In the genomic region with DNA sequence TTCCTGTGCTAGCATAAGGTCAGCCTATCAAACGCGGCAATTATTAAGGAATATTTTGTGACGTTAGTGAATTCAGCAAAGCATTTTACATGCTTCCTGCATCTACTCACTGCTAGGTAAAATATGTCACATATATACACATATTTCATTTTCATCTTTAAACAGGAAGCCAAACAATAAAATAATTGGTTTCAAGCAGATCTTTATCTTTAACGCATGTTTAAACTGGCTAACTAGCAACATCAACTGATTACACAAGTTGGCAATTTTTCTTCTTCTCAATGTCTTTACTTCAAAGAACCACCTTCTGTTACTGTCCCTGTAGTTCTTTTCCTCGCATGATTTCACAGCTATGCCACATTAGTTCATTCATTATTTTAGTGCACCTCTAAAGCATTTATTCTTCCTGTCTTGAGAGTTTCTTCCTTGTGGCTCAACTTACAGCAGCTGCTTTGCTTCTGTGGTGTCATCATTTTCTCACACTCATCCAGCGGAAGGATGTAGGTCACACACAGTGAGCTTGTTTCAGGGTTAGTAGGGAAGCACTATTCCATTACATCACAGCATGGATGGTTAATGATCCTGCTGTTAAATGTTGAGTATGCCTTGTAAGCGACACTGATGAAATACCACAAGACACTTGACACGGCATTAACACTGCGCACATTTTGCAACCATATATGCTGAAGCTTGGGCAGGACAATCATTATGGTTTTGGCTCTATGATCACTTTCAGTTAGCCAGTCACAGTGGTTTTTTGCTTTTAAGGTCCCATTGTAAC, we compare ENCODE assay signal across 20 cellular contexts. TPM values are rescaled to one million over a fixed set of nuclear protein-coding genes. Genes with fewer than 3 reads are reported as not detected.
DNase-seq lines count a peak whose midpoint lies in the region; ATAC-seq, FAIRE-seq and TF ChIP-seq lines count a peak whose summit lies in the region.
"Had no signal": no experiment of that assay in that cellular context is flagged by ENCODE, and none has a peak within 500 bp of the region (broad histone marks: within the 10 kb centered on the region; RNA-seq: fewer than 3 reads in every experiment).

No MANE protein-coding gene starts in this region.

- no peak overlapping the region for H2BK12ac ChIP-seq in H1 (ENCODE audit: low read depth, low read length)

- H3K79me1 ChIP-seq in H1 (ENCODE audit: low read depth, low read length): no peaks in the 10 kb centered on the region

- H3K4me3 ChIP-seq in H1 (ENCODE audit: extremely low read depth in 1 of 4, insufficient read depth in 2 of 4, low read depth in 3 of 4, low read length in 4 of 4) (no peak overlapping the region), neural progenitor cell (no peak overlapping the region), H7 (ENCODE audit: insufficient read depth, low read depth, low read length) (no peak overlapping the region)
- H3K4me3 ChIP-seq: heart left ventricle, tibial artery had no signal

- peaks cover 2% of the 10 kb centered on the region for H3F3A ChIP-seq in neural progenitor cell (ENCODE audit: low read depth)

- TF ChIP-seq EP300 in H1 (IDR thresholded peaks at IDR 0.05; ENCODE audit: borderline replicate concordance in 1 of 2, low read depth in 2 of 2, low read length in 2 of 2): no peak

- H3K9ac ChIP-seq in H1 (replicated peaks in 1 of 4; ENCODE audit: extremely low read depth in 1 of 4, low read depth in 3 of 4, low read length in 3 of 4) (no peak overlapping the region), neural progenitor cell (no peak overlapping the region)

- no peak overlapping the region for H2BK120ac ChIP-seq in H1 (replicated peaks; ENCODE audit: low read depth, low read length)

- peak overlapping the region; percentile 6 for H3K27ac Mint-ChIP-seq in neural progenitor cell
- H3K27ac Mint-ChIP-seq: activated CD4-positive, alpha-beta T cell treated with anti-CD3 and anti-CD28 coated beads, Interleukin-2, amount 10 ng/mL, durations not matched to agents 7 days and 5 days; CD14-positive monocyte had no signal

- no peak for ATAC-seq in HG02981 (IDR thresholded peaks at IDR 0.05; ENCODE audit: unreplicated experiment)
- no peak for ATAC-seq in HG02970 (IDR thresholded peaks at IDR 0.05; ENCODE audit: low FRiP score, unreplicated experiment)
- ATAC-seq: activated T-cell treated with anti-CD3 and anti-CD28 coated beads, Interleukin-2, amount 50 U/mL, for 4 hours; left lobe of liver had no signal

- no peak for TF ChIP-seq RAD21 in H1 (IDR thresholded peaks at IDR 0.05 in 1 of 2, conservative IDR thresholded peaks at IDR 0.05 in 1 of 2; ENCODE audit: low read depth in 2 of 2, low read length in 2 of 2)

- H3K9me3 ChIP-seq in H1 (ENCODE audit: insufficient read depth in 2 of 2, low read depth in 1 of 2, low read length in 1 of 2) (no peaks in the 10 kb centered on the region), neural progenitor cell (ENCODE audit: low read depth) (no peaks in the 10 kb centered on the region)
- H3K9me3 ChIP-seq: heart left ventricle, tibial artery had no signal

- no peaks in the 10 kb centered on the region for H3K27me3 Mint-ChIP-seq in neural progenitor cell (ENCODE audit: insufficient read depth, low read depth)
- H3K27me3 Mint-ChIP-seq: activated CD4-positive, alpha-beta T cell treated with anti-CD3 and anti-CD28 coated beads, Interleukin-2, amount 10 ng/mL, durations not matched to agents 7 days and 5 days had no signal

- no peak overlapping the region for H2AK5ac ChIP-seq in H1 (ENCODE audit: low read depth, low read length)

- H3K79me2 ChIP-seq in H1 (ENCODE audit: control insufficient read depth in 1 of 2, insufficient read depth in 2 of 2, low read length in 2 of 2) (no peaks in the 10 kb centered on the region), neural progenitor cell (ENCODE audit: low read depth) (no peaks in the 10 kb centered on the region)

- H2BK20ac ChIP-seq in H1 (ENCODE audit: low read length): no peak overlapping the region

- no peak overlapping the region for H3K4me3 Mint-ChIP-seq in neural progenitor cell
- H3K4me3 Mint-ChIP-seq: activated CD4-positive, alpha-beta T cell treated with anti-CD3 and anti-CD28 coated beads, Interleukin-2, amount 10 ng/mL, durations not matched to agents 7 days and 5 days; activated T-cell treated with anti-CD3 and anti-CD28 coated beads, Interleukin-2, amount 50 U/mL, for 4 hours; CD14-positive monocyte had no signal

- H3K27ac ChIP-seq in H1 (ENCODE audit: low read depth, low read length): no peak overlapping the region
- H3K27ac ChIP-seq in neural progenitor cell: no peak overlapping the region
- H3K27ac ChIP-seq: heart left ventricle, tibial artery had no signal

- H3K4me1 ChIP-seq in H1 (replicated peaks in 1 of 4; ENCODE audit: control insufficient read depth in 3 of 4, insufficient read depth in 4 of 4, low read length in 3 of 4) (peaks cover 0 to 4% (median 0%) of the 10 kb centered on the region in 4 experiments; a peak in 2 of 7 replicates), neural progenitor cell (peaks cover 12% of the 10 kb centered on the region)
- H3K4me1 ChIP-seq: heart left ventricle, tibial artery had no signal

- CTCF ChIA-PET in HEK293T (lab: Yijun Ruan, JAX): interaction anchor here (0.6 kb wide), 1 partner anchor 139 kb away, joined by 3 read pairs; no protein-coding TSS in a partner anchor
- CTCF ChIA-PET in H1 (lab: Charles Lee; ENCODE audit: partially characterized antibody): interaction anchor here (0.6 to 1.1 kb wide), 3 partner anchors 40 to 585 kb away, joined by 3 to 5 read pairs (median 4); no protein-coding TSS in a partner anchor

- no peak overlapping the region for H3K56ac ChIP-seq in H1 (replicated peaks; ENCODE audit: insufficient read length, low read depth, low read length)

- H3K23me2 ChIP-seq in H1 (ENCODE audit: low read depth, low read length): no peaks in the 10 kb centered on the region

- TF ChIP-seq CTCF in H1 (IDR thresholded peaks at IDR 0.05; ENCODE audit: control extremely low read depth in 1 of 3, insufficient read depth in 1 of 3, low read depth in 1 of 3, low read length in 3 of 3) (no peak), neural progenitor cell (IDR thresholded peaks at IDR 0.05) (no peak)

- H3K14ac ChIP-seq in H1 (ENCODE audit: insufficient read length): no peak overlapping the region

- FAIRE-seq in H1 (lab: Jason Lieb, UNC): no peak
- FAIRE-seq: colon had no signal

- H4K20me1 ChIP-seq in H1 (replicated peaks in 1 of 2; ENCODE audit: control insufficient read depth in 1 of 2, insufficient read depth in 2 of 2, low read length in 2 of 2) (no peaks in the 10 kb centered on the region), neural progenitor cell (ENCODE audit: low read depth) (no peaks in the 10 kb centered on the region)

- no peak overlapping the region for H2BK5ac ChIP-seq in H1 (ENCODE audit: low read depth, low read length)

- no peaks in the 10 kb centered on the region for H3K9me3 Mint-ChIP-seq in neural progenitor cell
- H3K9me3 Mint-ChIP-seq: activated CD4-positive, alpha-beta T cell treated with anti-CD3 and anti-CD28 coated beads, Interleukin-2, amount 10 ng/mL, durations not matched to agents 7 days and 5 days; activated T-cell treated with anti-CD3 and anti-CD28 coated beads, Interleukin-2, amount 50 U/mL, for 4 hours had no signal

- H3K36me3 Mint-ChIP-seq in neural progenitor cell: no peaks in the 10 kb centered on the region
- H3K36me3 Mint-ChIP-seq: CD14-positive monocyte had no signal

- H3K27me3 ChIP-seq in H1 (replicated peaks in 1 of 4; ENCODE audit: control insufficient read depth in 3 of 4, extremely low read depth in 1 of 4, insufficient read depth in 3 of 4, low read length in 3 of 4): no peaks in the 10 kb centered on the region
- H3K27me3 ChIP-seq in neural progenitor cell: no peaks in the 10 kb centered on the region
- H3K27me3 ChIP-seq in H7 (ENCODE audit: control insufficient read depth, insufficient read depth, low read length): no peaks in the 10 kb centered on the region
- H3K27me3 ChIP-seq: heart left ventricle, tibial artery had no signal

- no peak overlapping the region for H4K91ac ChIP-seq in H1 (replicated peaks; ENCODE audit: insufficient read length, low read length)

- H3K18ac ChIP-seq in H1 (ENCODE audit: extremely low read depth, low read length): no peak overlapping the region

- 96% methylated on average over 9 of the region's 9 CpGs; no CpG with 5 or more reads in 1 of the 2 experiments for WGBS in H1 (ENCODE audit: extremely low coverage in 1 of 2, insufficient coverage in 1 of 2, insufficient read length in 1 of 2, insufficient replicate concordance in 2 of 2, low coverage in 1 of 2, low lambda C conversion rate in 2 of 2, missing lambda C conversion rate in 1 of 2), 2 experiments

- no peaks in the 10 kb centered on the region for H3K36me3 ChIP-seq in H1 (ENCODE audit: control insufficient read depth in 2 of 4, insufficient read depth in 4 of 4, low read length in 3 of 4)
- H3K36me3 ChIP-seq in neural progenitor cell: no peaks in the 10 kb centered on the region
- no peaks in the 10 kb centered on the region for H3K36me3 ChIP-seq in H7 (replicated peaks; ENCODE audit: control insufficient read depth, insufficient read depth, low read length)
- H3K36me3 ChIP-seq: heart left ventricle, tibial artery had no signal

- H3K4me1 Mint-ChIP-seq in neural progenitor cell: peaks cover 23% of the 10 kb centered on the region
- H3K4me1 Mint-ChIP-seq: activated CD4-positive, alpha-beta T cell treated with anti-CD3 and anti-CD28 coated beads, Interleukin-2, amount 10 ng/mL, durations not matched to agents 7 days and 5 days; CD14-positive monocyte had no signal

- DNase-seq in HEK293T (ENCODE audit: extremely low spot score): peak; percentile 31
- DNase-seq in NCI-H510A (lab: John Stamatoyannopoulos, UW): peak; percentile 32
- no peak for DNase-seq in H1 (ENCODE audit: low read depth in 1 of 2, low spot score in 2 of 2)
- peak; percentile 11 for DNase-seq in neural progenitor cell (ENCODE audit: low spot score)
- DNase-seq in H7: no peak
- DNase-seq: activated CD4-positive, alpha-beta T cell treated with anti-CD3 and anti-CD28 coated beads, Interleukin-2, amount 10 ng/mL, durations not matched to agents 7 days and 5 days; activated T-cell treated with anti-CD3 and anti-CD28 coated beads, Interleukin-2, amount 50 U/mL, for 4 hours; EL; erythroblast; heart left ventricle; NCI-H1105 treated with DMSO at 0.1 percent for 48 hours; NCI-H524; stimulated activated CD4-positive, alpha-beta T cell treated with anti-CD3 and anti-CD28 coated beads, Interleukin-4, amount 100 ng/mL, for 1 hour; tibial artery had no signal

- H2AFZ ChIP-seq in H1 (ENCODE audit: low read length) (peak overlapping the region; percentile 49; the same call in 1 of the 2 replicates), neural progenitor cell (replicated peaks) (peak overlapping the region; percentile 68)

- no peak overlapping the region for H3K4me2 ChIP-seq in H1 (ENCODE audit: insufficient read depth in 1 of 2, low read depth in 2 of 2, low read length in 2 of 2)
- H3K4me2 ChIP-seq in neural progenitor cell: no peak overlapping the region

- no peak for TF ChIP-seq POLR2A in H1 (IDR thresholded peaks at IDR 0.05; ENCODE audit: control extremely low read depth in 1 of 2, low read depth in 2 of 2, low read length in 2 of 2)

- no peak overlapping the region for H3K4ac ChIP-seq in H1 (replicated peaks; ENCODE audit: insufficient read length, low read depth, low read length)

- H2BK15ac ChIP-seq in H1 (ENCODE audit: low read length): no peak overlapping the region

- no peak overlapping the region for H4K5ac ChIP-seq in H1 (ENCODE audit: insufficient read length, low read depth, low read length)

- H4K8ac ChIP-seq in H1 (ENCODE audit: extremely low read depth, insufficient read depth, low read length): no peak overlapping the region

- POLR2A ChIA-PET in HEK293T (lab: Yijun Ruan, JAX): no interaction called here
- POLR2A ChIA-PET in H1 (lab: Charles Lee; ENCODE audit: partially characterized antibody): no interaction called here

- no peak overlapping the region for H3K23ac ChIP-seq in H1 (ENCODE audit: insufficient read length)

RNA-seq across cellular contexts. Expression of gene BCHE, which starts 2.3 kb away (rescaled TPM):
- total RNA-seq in H1 (2021; fragmentation: NEBNext Ultra II Directional; extraction: Animal tissue kit (Norgen Biotek cat#: 25700)): 1.7 and 1.9 TPM in 2 replicates
- polyA plus RNA-seq in H1 (2011; rRNA removed): 0.35 and 0.56 TPM in 2 replicates
- polyA plus RNA-seq in H1 (2011; cell fraction: cytosol; rRNA removed): 0.57 TPM
- polyA plus RNA-seq in H1 (2011; cell fraction: nucleus; rRNA removed): 0.07 TPM
- polyA plus RNA-seq in H1 (2012, experiment 1 of 2): 0.98 to 1.4 TPM (median 1.2 TPM) in 4 replicates
- not detected for polyA plus RNA-seq in H1 (2012, experiment 2 of 2)
- 6.1 TPM for polyA plus RNA-seq in H1 (2013, experiment 1 of 2)
- polyA plus RNA-seq in H1 (2013, experiment 2 of 2): 5.9 TPM
- polyA minus RNA-seq in H1 (2011; rRNA and poly(A)+ RNA removed): 0.82 and 1.2 TPM in 2 replicates
- polyA minus RNA-seq in H1 (2011; cell fraction: cytosol; rRNA and poly(A)+ RNA removed): 0.59 TPM
- 0.70 TPM for polyA minus RNA-seq in H1 (2011; cell fraction: nucleus; rRNA and poly(A)+ RNA removed)
- 8.6 and 15.2 TPM in 2 replicates for total RNA-seq in neural progenitor cell (ENCODE audit: low replicate concordance)
- 2.9 and 7.5 TPM in 2 replicates for total RNA-seq in H7 (2014; rRNA removed; shearing (Covaris generic))
- total RNA-seq: activated CD4-positive, alpha-beta T cell treated with anti-CD3 and anti-CD28 coated beads, Interleukin-2, amount 10 ng/mL, durations not matched to agents 7 days and 5 days; activated T-cell treated with anti-CD3 and anti-CD28 coated beads, Interleukin-2, amount 50 U/mL, for 4 hours; T-helper 2 cell treated with Interferon-gamma antibody and Interleukin-4, amounts not matched to agents 100 ng/mL and 5 ng/mL, for 36 hours had no signal
- polyA plus RNA-seq: CD14-positive monocyte had no signal

Comparison
In these comparisons a context has a peak if more than half of its experiments do, and no peak if none do; other contexts are left out.
1. DNase-seq: peak in HEK293T (single experiment), NCI-H510A (single experiment) and neural progenitor cell (single experiment); none in H1 (0 of 2) and H7 (single experiment).